In genomic region chr10:110568055-110568735, GRCh38 we compare ENCODE assay signal across 8 cellular contexts. TPM values are rescaled to one million over a fixed set of nuclear protein-coding genes. Genes with fewer than 3 reads are reported as not detected.
DNase-seq lines count a peak whose midpoint lies in the region; ATAC-seq and TF ChIP-seq lines count a peak whose summit lies in the region.

No MANE protein-coding gene starts in this region.

- peak overlapping the region; percentile 67 for H2AFZ ChIP-seq in DND-41 (ENCODE audit: low read depth, low read length)

- ATAC-seq in DND-41 (ENCODE audit: insufficient read depth, low read depth) (peak; percentile 58), GM21423 (IDR thresholded peaks at IDR 0.05; ENCODE audit: unreplicated experiment) (peak; percentile 28)

- H4K20me1 ChIP-seq in DND-41 (ENCODE audit: insufficient read depth, low read length): peaks cover 44% of the 10 kb centered on the region

- peak overlapping the region; percentile 90 for H3K27ac ChIP-seq in DND-41 (ENCODE audit: low read length)
- peak overlapping the region; percentile 99 for H3K27ac ChIP-seq in HUES48 (ENCODE audit: low read depth, low read length)
- H3K27ac ChIP-seq in cingulate gyrus (ENCODE audit: low read depth, low read length): peak overlapping the region; percentile 97

- H3K79me2 ChIP-seq in DND-41 (ENCODE audit: insufficient read depth, low read length): peaks cover 61% of the 10 kb centered on the region

- H3K9ac ChIP-seq in DND-41 (ENCODE audit: low read depth, low read length) (peak overlapping the region; percentile 71), HUES48 (ENCODE audit: low read depth, low read length) (peak overlapping the region; percentile 97)

- WGBS in lower leg skin, 2 donors: 1 to 2% methylated on average over 26 to 37 of the region's 40 CpGs

- peaks cover 37% of the 10 kb centered on the region for H3K36me3 ChIP-seq in DND-41 (ENCODE audit: insufficient read depth, low read length)
- peaks cover 40% of the 10 kb centered on the region for H3K36me3 ChIP-seq in HUES48 (ENCODE audit: control insufficient read depth, insufficient read depth, low read length)

- H3K4me1 ChIP-seq in DND-41 (ENCODE audit: insufficient read depth, low read length) (peaks cover 51% of the 10 kb centered on the region), HUES48 (ENCODE audit: control insufficient read depth, insufficient read depth, low read length) (peaks cover 9% of the 10 kb centered on the region; the same call in 1 of the 2 replicates)

- H3K4me3 ChIP-seq in DND-41 (ENCODE audit: low read depth in 1 of 2, low read length in 2 of 2) (peak overlapping the region; percentile 82 to 93), HUES48 (ENCODE audit: low read depth, low read length) (peak overlapping the region; percentile 94), lower leg skin (ENCODE audit: low read depth, poor library complexity, severe bottlenecking) (peak overlapping the region; percentile 85)

- peak overlapping the region; percentile 59 for H3K4me2 ChIP-seq in DND-41 (ENCODE audit: insufficient read depth, low read length)

- no peak for TF ChIP-seq CTCF in DND-41 (IDR thresholded peaks at IDR 0.05; ENCODE audit: borderline replicate concordance, extremely low read depth, low read length, poor library complexity, severe bottlenecking)
- TF ChIP-seq CTCF in lower leg skin (IDR thresholded peaks at IDR 0.05): no peak

- H3K27me3 ChIP-seq in DND-41 (ENCODE audit: insufficient read depth, low read length, poor library complexity): no peaks in the 10 kb centered on the region
- no peaks in the 10 kb centered on the region for H3K27me3 ChIP-seq in HUES48 (ENCODE audit: control insufficient read depth, insufficient read depth, low read length)

- DNase-seq in DND-41 (peak; percentile 72), lower leg skin (ENCODE audit: low spot score in 2 of 2) (peak; percentile 32 to 88), GDM1 (lab: John Stamatoyannopoulos, UW) (no peak)
- DNase-seq in activated CD4-positive, CD25-positive, alpha-beta regulatory T cell treated with anti-CD3 and anti-CD28 coated beads, Interleukin-2, amount 50 U/mL, for 16 hours (ENCODE audit: low read depth, low spot score): peak; percentile 33
- peak in 2 of 3 donors; percentile 3 to 22 for DNase-seq in stimulated activated CD4-positive, alpha-beta T cell treated with anti-CD3 and anti-CD28 coated beads, TNF-alpha, amount 100 ng/mL, for 1 hour (ENCODE audit: low read depth in 3 of 3, low spot score in 1 of 3)

- intact Hi-C loops in lower leg skin (cut with DNase I; ENCODE audit: low total_unique reads): no loop called here

- no peaks in the 10 kb centered on the region for H3K9me3 ChIP-seq in DND-41 (ENCODE audit: insufficient read depth, low read length, severe bottlenecking)
- no peaks in the 10 kb centered on the region for H3K9me3 ChIP-seq in HUES48 (ENCODE audit: control insufficient read depth, insufficient read depth, low read length)

- TF ChIP-seq POLR2A in lower leg skin (IDR thresholded peaks at IDR 0.05): no peak

RNA-seq across cellular contexts. Expression of gene SMC3, which starts 0.7 kb away (rescaled TPM):
- 10 to 100 TPM; 23.7 to 31.6 (median 30.5) TPM for total RNA-seq in lower leg skin
